In the genomic region with DNA sequence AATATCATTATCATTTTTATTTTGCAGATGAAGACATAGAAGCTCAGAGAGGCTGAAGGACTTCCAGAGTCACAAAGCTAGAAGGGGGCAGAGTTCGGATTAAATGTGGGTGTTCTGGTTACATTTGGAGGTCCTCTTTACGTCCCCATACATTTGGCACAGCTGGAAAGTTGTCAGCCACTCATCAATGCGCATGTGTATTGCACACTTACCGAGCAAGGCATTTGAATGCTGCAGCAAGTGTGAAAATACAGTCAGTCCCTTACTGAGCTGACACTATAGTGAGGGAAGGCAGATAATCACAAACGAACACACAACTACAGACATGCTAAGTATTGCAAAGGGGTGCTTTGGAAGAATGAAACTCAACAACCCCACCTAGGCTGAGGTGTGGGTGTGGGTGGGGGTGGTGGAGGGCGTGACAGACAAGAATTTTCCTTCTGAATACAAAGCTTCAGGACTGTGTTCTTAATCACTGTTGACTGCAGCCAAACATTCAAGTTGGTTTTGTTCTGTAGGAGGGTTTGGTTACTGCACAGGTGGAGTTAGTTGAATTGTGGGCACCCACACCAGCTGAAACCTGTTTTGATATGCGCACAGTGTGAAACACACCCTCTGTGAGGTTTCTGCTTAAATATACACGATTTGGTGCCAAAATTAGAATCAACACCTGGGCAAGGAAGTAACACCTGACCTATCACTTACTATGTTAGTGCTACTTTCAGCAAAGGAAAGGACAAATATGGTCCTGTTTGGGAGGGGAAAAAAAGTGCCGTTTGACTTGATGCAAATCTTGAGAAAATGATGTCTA, we compare ENCODE assay signal across 9 cellular contexts.
DNase-seq lines count a peak whose midpoint lies in the region; ATAC-seq and TF ChIP-seq lines count a peak whose summit lies in the region.
"Had no signal": no experiment of that assay in that cellular context is flagged by ENCODE, and none has a peak within 500 bp of the region (broad histone marks: within the 10 kb centered on the region; RNA-seq: fewer than 3 reads in every experiment).

No MANE protein-coding gene starts in this region.

- no peaks in the 10 kb centered on the region for H3K27me3 Mint-ChIP-seq in memory B cell

- peak; percentile 28 for DNase-seq in stimulated activated CD4-positive, alpha-beta T cell treated with anti-CD3 and anti-CD28 coated beads, Interleukin-15, amount 100 ng/mL, for 24 hours
- DNase-seq in stimulated activated CD4-positive, alpha-beta T cell treated with anti-CD3 and anti-CD28 coated beads, Interleukin-2, amount 100 ng/mL, for 48 hours, result no peak
- peak; percentile 30 for DNase-seq in activated CD4-positive, alpha-beta T cell treated with anti-CD3 and anti-CD28 coated beads for 48 hours
- DNase-seq in memory B cell (ENCODE audit: low spot score in 2 of 2), result peak; percentile 37 to 72
- no peak for DNase-seq in adrenal gland
- no peak for DNase-seq in SHP77 (lab: John Stamatoyannopoulos, UW)
- DNase-seq in H7, result no peak

- H3K27ac ChIP-seq in adrenal gland, result no peak overlapping the region
- H3K27ac ChIP-seq: neutrophil had no signal

- H3K4me3 ChIP-seq in adrenal gland (no peak overlapping the region), H7 (ENCODE audit: insufficient read depth, low read depth, low read length) (no peak overlapping the region)

- ATAC-seq in HG03439 (IDR thresholded peaks at IDR 0.05; ENCODE audit: unreplicated experiment), result peak; percentile 90
- ATAC-seq in memory B cell (ENCODE audit: low read depth), result peak; percentile 92

- intact Hi-C loops in adrenal gland (cut with DNase I), result no loop called here

- H3K27ac Mint-ChIP-seq in memory B cell, result peak overlapping the region; percentile 88

- peaks cover 51% of the 10 kb centered on the region for H3K4me1 Mint-ChIP-seq in memory B cell

- no peaks in the 10 kb centered on the region for H3K27me3 ChIP-seq in adrenal gland
- no peaks in the 10 kb centered on the region for H3K27me3 ChIP-seq in H7 (ENCODE audit: control insufficient read depth, insufficient read depth, low read length)
- H3K27me3 ChIP-seq: neutrophil had no signal

- peak overlapping the region; percentile 50 for H3K4me3 Mint-ChIP-seq in memory B cell

- TF ChIP-seq POLR2A in adrenal gland (IDR thresholded peaks at IDR 0.05), result no peak

- 58 to 73% (median 72%) methylated on average over 7 to 9 of the region's 9 CpGs for WGBS in adrenal gland, 4 donors

- H3K9me3 ChIP-seq in adrenal gland (replicated peaks in 1 of 3), result no peaks in the 10 kb centered on the region
- H3K9me3 ChIP-seq: neutrophil had no signal

- H3K36me3 Mint-ChIP-seq in memory B cell, result peaks cover 11% of the 10 kb centered on the region

- TF ChIP-seq CTCF in adrenal gland (IDR thresholded peaks at IDR 0.05), result no peak

- H3K4me1 ChIP-seq in adrenal gland (replicated peaks in 1 of 2), result no peaks in the 10 kb centered on the region

- H3K9me3 Mint-ChIP-seq in memory B cell, result peaks cover 8% of the 10 kb centered on the region

- H3K36me3 ChIP-seq in adrenal gland (replicated peaks in 1 of 2) (no peaks in the 10 kb centered on the region), H7 (replicated peaks; ENCODE audit: control insufficient read depth, insufficient read depth, low read length) (no peaks in the 10 kb centered on the region)
- H3K36me3 ChIP-seq: neutrophil had no signal

Comparison
In these comparisons a context has a peak if more than half of its experiments do, and no peak if none do; other contexts are left out.
1. DNase-seq: peak in stimulated activated CD4-positive, alpha-beta T cell treated with anti-CD3 and anti-CD28 coated beads, Interleukin-15, amount 100 ng/mL, for 24 hours (single experiment), activated CD4-positive, alpha-beta T cell treated with anti-CD3 and anti-CD28 coated beads for 48 hours (single experiment) and memory B cell (2 of 2); none in stimulated activated CD4-positive, alpha-beta T cell treated with anti-CD3 and anti-CD28 coated beads, Interleukin-2, amount 100 ng/mL, for 48 hours (0 of 2), adrenal gland (0 of 7), SHP77 (0 of 2) and H7 (single experiment).